ENCODE assay signal across 8 cellular contexts in the genomic region with DNA sequence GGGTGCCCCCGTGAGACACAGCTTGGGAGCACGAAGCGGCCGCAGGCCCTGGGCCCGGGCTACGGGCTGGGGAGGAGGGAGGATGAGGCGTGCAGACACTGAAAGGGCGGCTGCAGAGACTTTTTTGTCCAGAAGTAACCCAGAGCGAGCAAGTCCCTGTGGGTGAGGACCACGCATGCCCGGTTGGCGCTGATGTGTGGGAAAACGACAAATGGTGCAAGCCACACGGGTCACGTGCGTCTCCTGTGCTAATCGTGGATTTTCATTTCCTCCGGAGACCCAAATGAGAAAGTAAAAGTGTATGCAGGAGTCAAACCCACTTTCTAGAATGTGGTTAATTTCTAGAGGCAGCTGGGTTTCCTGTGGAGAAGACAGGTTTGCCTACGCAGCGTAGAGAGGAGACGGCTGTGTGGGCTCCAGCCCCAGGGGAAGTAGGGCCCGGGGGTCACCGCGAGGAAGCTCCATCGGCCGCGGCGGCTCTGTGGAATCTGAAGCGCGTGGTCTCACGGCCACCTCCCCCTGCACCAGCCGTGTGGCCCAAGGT. TPM values are rescaled to one million over a fixed set of nuclear protein-coding genes. Genes with fewer than 3 reads are reported as not detected.
A peak's percentile ranks its signal among the peaks of the same experiment; 100 is the strongest.
DNase-seq lines count a peak whose midpoint lies in the region; ATAC-seq and TF ChIP-seq lines count a peak whose summit lies in the region.

No MANE protein-coding gene starts in this region.

- CTCF ChIA-PET in activated B cell treated with CpG ODN at 0.5 μM for 24 hours (lab: Charles Lee) = interaction anchor here (0.6 kb wide), 1 partner anchor 19 kb away, joined by 3 read pairs; a partner anchor contains a TSS

- POLR2A ChIA-PET in activated B cell treated with CpG ODN at 0.5 μM for 24 hours (lab: Charles Lee) = interaction anchor here (0.8 to 1.3 kb wide), 3 partner anchors 8 to 184 kb away, joined by 3 to 5 read pairs (median 4); no protein-coding TSS in a partner anchor

- intact Hi-C loops in activated B cell treated with CpG ODN at 0.5 μM for 24 hours (cut with micrococcal nuclease) = loop anchor here (1.0 to 2.0 kb wide), 2 partner anchors 20 to 35 kb away; a partner anchor contains a TSS

- no peaks in the 10 kb centered on the region for H3K36me3 ChIP-seq in hepatocyte (replicated peaks; ENCODE audit: insufficient read depth, low read depth)

- no peak overlapping the region for H3K4me3 ChIP-seq in hepatocyte

- peak; percentile 53 for DNase-seq in activated B cell treated with CpG ODN at 0.5 μM for 24 hours
- peak; percentile 62 for DNase-seq in effector CD8-positive, alpha-beta T cell (lab: John Stamatoyannopoulos, UW)
- DNase-seq in stimulated activated CD8-positive, alpha-beta memory T cell treated with anti-CD3 and anti-CD28 coated beads, Interleukin-15, amount 100 ng/mL, for 48 hours (ENCODE audit: low read depth in 2 of 2) = peak; percentile 52 to 61
- DNase-seq in hepatocyte (ENCODE audit: low spot score) = no peak
- no peak for DNase-seq in NCI-H1417 treated with DMSO at 0.1 percent for 48 hours (lab: John Stamatoyannopoulos, UW)
- DNase-seq in NCI-H1436 treated with DMSO at 0.1 percent for 48 hours (lab: John Stamatoyannopoulos, UW) = no peak

- H4K20me1 ChIP-seq in hepatocyte (ENCODE audit: insufficient read depth, poor library complexity, severe bottlenecking) = no peaks in the 10 kb centered on the region

- H3K9me3 Mint-ChIP-seq in activated B cell treated with CpG ODN at 0.5 μM for 24 hours = no peaks in the 10 kb centered on the region

- no peaks in the 10 kb centered on the region for H3K36me3 Mint-ChIP-seq in activated B cell treated with CpG ODN at 0.5 μM for 24 hours (ENCODE audit: low read depth)

- H3K27me3 ChIP-seq in hepatocyte = no peaks in the 10 kb centered on the region

- H3K27ac ChIP-seq in hepatocyte = no peak overlapping the region

- peaks cover 10% of the 10 kb centered on the region for H3K4me1 ChIP-seq in hepatocyte (ENCODE audit: insufficient read depth)

- WGBS in hepatocyte (ENCODE audit: low lambda C conversion rate, missing lambda C conversion rate) = 94% methylated on average over 32 of the region's 32 CpGs

- no peaks in the 10 kb centered on the region for H3K79me2 ChIP-seq in hepatocyte

- no peak overlapping the region for H2AFZ ChIP-seq in hepatocyte

- H3K4me3 Mint-ChIP-seq in activated B cell treated with CpG ODN at 0.5 μM for 24 hours = peak overlapping the region; percentile 87

- ATAC-seq in GM18867 (IDR thresholded peaks at IDR 0.05; ENCODE audit: unreplicated experiment) = peak; percentile 96
- peak; percentile 97 for ATAC-seq in HG03025 (IDR thresholded peaks at IDR 0.05; ENCODE audit: low FRiP score, unreplicated experiment)
- peak; percentile 88 for ATAC-seq in activated B cell treated with CpG ODN at 0.5 μM for 24 hours (ENCODE audit: low read depth)

- TF ChIP-seq CTCF in activated B cell treated with CpG ODN at 0.5 μM for 24 hours (IDR thresholded peaks at IDR 0.05) (no peak), hepatocyte (IDR thresholded peaks at IDR 0.05; ENCODE audit: poor library complexity) (no peak)

- H3K27me3 Mint-ChIP-seq in activated B cell treated with CpG ODN at 0.5 μM for 24 hours = no peaks in the 10 kb centered on the region

- peaks cover 22% of the 10 kb centered on the region for H3K4me1 Mint-ChIP-seq in activated B cell treated with CpG ODN at 0.5 μM for 24 hours

- H3K9me3 ChIP-seq in hepatocyte (ENCODE audit: low read depth) = no peaks in the 10 kb centered on the region

- no peaks in the 10 kb centered on the region for H3K9me2 ChIP-seq in hepatocyte (replicated peaks; ENCODE audit: insufficient read depth)

- H3K4me2 ChIP-seq in hepatocyte = no peak overlapping the region

- peak overlapping the region; percentile 77 for H3K27ac Mint-ChIP-seq in activated B cell treated with CpG ODN at 0.5 μM for 24 hours

RNA-seq across cellular contexts. Expression of a gene that starts 19.0 kb away (rescaled TPM):
- total RNA-seq in activated B cell treated with CpG ODN at 0.5 μM for 24 hours (0.32 and 0.53 TPM in 2 replicates), hepatocyte (2.5 and 3.3 TPM in 2 replicates)
- 3.1 and 3.6 TPM in 2 replicates for polyA plus RNA-seq in hepatocyte

RNA-seq across cellular contexts. Expression of a gene that starts 34.7 kb away (rescaled TPM):
- total RNA-seq in activated B cell treated with CpG ODN at 0.5 μM for 24 hours (32.2 and 35.1 TPM in 2 replicates), hepatocyte (16.0 and 19.5 TPM in 2 replicates)
- 25.0 and 25.8 TPM in 2 replicates for polyA plus RNA-seq in hepatocyte

Comparison
In these comparisons a context has a peak if more than half of its experiments do, and no peak if none do; other contexts are left out.
1. DNase-seq: peak in activated B cell treated with CpG ODN at 0.5 μM for 24 hours (single experiment), effector CD8-positive, alpha-beta T cell (single experiment) and stimulated activated CD8-positive, alpha-beta memory T cell treated with anti-CD3 and anti-CD28 coated beads, Interleukin-15, amount 100 ng/mL, for 48 hours (2 of 2); none in hepatocyte (single experiment), NCI-H1417 treated with DMSO at 0.1 percent for 48 hours (single experiment) and NCI-H1436 treated with DMSO at 0.1 percent for 48 hours (single experiment).
2. Peak in every context shown above with its lines, with median percentiles within 50 percentile points of each other: ATAC-seq.